ENCODE assay signal across 13 cellular contexts in genomic region chr19:35125270-35125717, GRCh38. TPM values are rescaled to one million over a fixed set of nuclear protein-coding genes. Genes with fewer than 3 reads are reported as not detected.
A peak's percentile ranks its signal among the peaks of the same experiment; 100 is the strongest.
DNase-seq lines count a peak whose midpoint lies in the region; ATAC-seq and TF ChIP-seq lines count a peak whose summit lies in the region.
"Had no signal": no experiment of that assay in that cellular context is flagged by ENCODE, and none has a peak within 500 bp of the region (broad histone marks: within the 10 kb centered on the region; RNA-seq: fewer than 3 reads in every experiment).

No MANE protein-coding gene starts in this region.

- H2AFZ ChIP-seq in SU-DHL-6 (ENCODE audit: low read depth, low read length, severe bottlenecking) (no peak overlapping the region), PC-3 (ENCODE audit: low read length) (no peak overlapping the region)

- H3K9ac ChIP-seq in SU-DHL-6 (ENCODE audit: low read length) (no peak overlapping the region), PC-3 (ENCODE audit: low read length) (no peak overlapping the region)

- H3K9me2 ChIP-seq in SU-DHL-6 (replicated peaks; ENCODE audit: insufficient read depth, low read length) (no peaks in the 10 kb centered on the region), PC-3 (replicated peaks; ENCODE audit: low read length) (no peaks in the 10 kb centered on the region)

- TF ChIP-seq CTCF in HEK293 (tag by site-specific recombination; IDR thresholded peaks at IDR 0.05) (no peak), SU-DHL-6 (IDR thresholded peaks at IDR 0.05; ENCODE audit: insufficient read depth, low read length, poor library complexity, severe bottlenecking) (no peak), stomach (IDR thresholded peaks at IDR 0.05) (no peak), PC-3 (conservative IDR thresholded peaks at IDR 0.05; ENCODE audit: low read depth, low read length) (no peak)

- DNase-seq in stomach = no peak
- DNase-seq in NOMO-1 treated with dmso at 0.1 percent for 144 hours (lab: John Stamatoyannopoulos, UW; ENCODE audit: unreplicated experiment) = no peak
- no peak for DNase-seq in PC-3
- DNase-seq: activated CD4-positive, alpha-beta T cell treated with anti-CD3 and anti-CD28 coated beads for 48 hours; H7; stimulated activated CD4-positive, alpha-beta T cell treated with anti-CD3 and anti-CD28 coated beads, Interleukin-1b, Interleukin-23, amount 100 ng/mL, for 48 hours; T-helper 1 cell had no signal

- TF ChIP-seq POLR2A in stomach (IDR thresholded peaks at IDR 0.05) = no peak

- no peak for TF ChIP-seq EP300 in stomach (IDR thresholded peaks at IDR 0.05)

- H3K4me3 ChIP-seq in HEK293 (ENCODE audit: low read depth, low read length) (no peak overlapping the region), SU-DHL-6 (ENCODE audit: insufficient read depth, low read length, poor library complexity, severe bottlenecking) (no peak overlapping the region), stomach (peak overlapping the region in 2 of 4 donors; percentile 48 to 50), PC-3 (ENCODE audit: low read length) (no peak overlapping the region)

- H3K36me3 ChIP-seq in HEK293 (ENCODE audit: control insufficient read depth in 2 of 2, insufficient read depth in 1 of 2, low read length in 2 of 2) (no peaks in the 10 kb centered on the region), SU-DHL-6 (ENCODE audit: low read length) (no peaks in the 10 kb centered on the region), stomach (peaks cover 0 to 17% (median 5%) of the 10 kb centered on the region in 4 donors), PC-3 (ENCODE audit: low read depth, low read length) (peaks cover 3% of the 10 kb centered on the region; the same call in 1 of the 2 replicates)

- ATAC-seq in GM21737 (IDR thresholded peaks at IDR 0.05; ENCODE audit: unreplicated experiment) (no peak), PC-3 (no peak), HG03108 (IDR thresholded peaks at IDR 0.05; ENCODE audit: unreplicated experiment) (no peak)

- H3F3A ChIP-seq in SU-DHL-6 (ENCODE audit: insufficient read depth) (no peaks in the 10 kb centered on the region), PC-3 (ENCODE audit: low read length, unreplicated experiment) (no peaks in the 10 kb centered on the region)

- peaks cover 10% of the 10 kb centered on the region for H3K4me1 ChIP-seq in HEK293 (ENCODE audit: control insufficient read depth, insufficient read depth, low read length)
- H3K4me1 ChIP-seq in stomach = peaks cover 38 to 69% (median 64%) of the 10 kb centered on the region in 4 donors
- H3K4me1 ChIP-seq in PC-3 (ENCODE audit: insufficient read depth, low read length) = peaks cover 39% of the 10 kb centered on the region

- H4K20me1 ChIP-seq in SU-DHL-6 (ENCODE audit: low read depth, low read length) (no peaks in the 10 kb centered on the region), PC-3 (ENCODE audit: low read length) (no peaks in the 10 kb centered on the region)

- POLR2A ChIA-PET in HEK293 (lab: Yijun Ruan, JAX) = interaction anchor here (1.2 to 1.3 kb wide), 3 partner anchors 27 to 74 kb away, joined by 3 to 5 read pairs (median 5); no protein-coding TSS in a partner anchor
- POLR2A ChIA-PET in PC-3 (lab: Charles Lee; ENCODE audit: unreplicated experiment) = no interaction called here

- 53 to 68% (median 62%) methylated on average over 7 to 19 of the region's 19 CpGs for WGBS in stomach, 5 donors

- H3K27me3 ChIP-seq in SU-DHL-6 (ENCODE audit: low read length) = no peaks in the 10 kb centered on the region
- H3K27me3 ChIP-seq in layer of hippocampus (ENCODE audit: control insufficient read depth, insufficient read depth, low read length) = no peaks in the 10 kb centered on the region
- H3K27me3 ChIP-seq in stomach = no peaks in the 10 kb centered on the region
- H3K27me3 ChIP-seq in PC-3 (ENCODE audit: low read length) = no peaks in the 10 kb centered on the region

- CTCF ChIA-PET in HEK293 (lab: Yijun Ruan, JAX) (interaction anchor here (1.0 to 4.8 kb wide), 7 partner anchors 10 to 81 kb away, joined by 4 to 67 read pairs (median 6); partner anchors contain the start of genes FXYD3, FXYD7 and LGI4), PC-3 (lab: Charles Lee) (no interaction called here)

- BruUV-seq in PC-3 (replicated peaks; lab: Mats Ljungman, UMichigan) = no TSS peak

- H3K27ac ChIP-seq in HEK293 (ENCODE audit: extremely low read depth, low read depth, low read length) = peak overlapping the region; percentile 7; the same call in 1 of the 2 replicates
- no peak overlapping the region for H3K27ac ChIP-seq in SU-DHL-6 (ENCODE audit: low read depth, low read length)
- peak overlapping the region; percentile 100 for H3K27ac ChIP-seq in layer of hippocampus (ENCODE audit: low read depth, low read length)
- H3K27ac ChIP-seq in stomach = peak overlapping the region; percentile 11 to 92 (median 88)
- no peak overlapping the region for H3K27ac ChIP-seq in PC-3 (ENCODE audit: low read length)

- H3K79me2 ChIP-seq in SU-DHL-6 (ENCODE audit: insufficient read depth, low read length) (no peaks in the 10 kb centered on the region), PC-3 (ENCODE audit: low read length) (no peaks in the 10 kb centered on the region)

- intact Hi-C loops in stomach (cut with DNase I; ENCODE audit: low total_unique reads) = no loop called here
- intact Hi-C loops in PC-3 (cut with micrococcal nuclease) = no loop called here

- H3K4me2 ChIP-seq in SU-DHL-6 (ENCODE audit: low read depth, low read length, poor library complexity, severe bottlenecking) (peak overlapping the region; percentile 78), PC-3 (ENCODE audit: low read length) (no peak overlapping the region)

- H3K9me3 ChIP-seq in HEK293 (ENCODE audit: control insufficient read depth, insufficient read depth, low read depth, low read length) = no peaks in the 10 kb centered on the region
- H3K9me3 ChIP-seq in SU-DHL-6 (ENCODE audit: insufficient read depth, low read length) = no peaks in the 10 kb centered on the region
- H3K9me3 ChIP-seq in stomach = no peaks in the 10 kb centered on the region
- no peaks in the 10 kb centered on the region for H3K9me3 ChIP-seq in PC-3 (ENCODE audit: low read length)

TF ChIP-seq in HEK293, 187 proteins besides CTCF, POLR2A, EP300 and RAD21:
- TF ChIP-seq ZNF704 (tag by site-specific recombination; IDR thresholded peaks at IDR 0.05) = no peak
- TF ChIP-seq, protein P1, sequence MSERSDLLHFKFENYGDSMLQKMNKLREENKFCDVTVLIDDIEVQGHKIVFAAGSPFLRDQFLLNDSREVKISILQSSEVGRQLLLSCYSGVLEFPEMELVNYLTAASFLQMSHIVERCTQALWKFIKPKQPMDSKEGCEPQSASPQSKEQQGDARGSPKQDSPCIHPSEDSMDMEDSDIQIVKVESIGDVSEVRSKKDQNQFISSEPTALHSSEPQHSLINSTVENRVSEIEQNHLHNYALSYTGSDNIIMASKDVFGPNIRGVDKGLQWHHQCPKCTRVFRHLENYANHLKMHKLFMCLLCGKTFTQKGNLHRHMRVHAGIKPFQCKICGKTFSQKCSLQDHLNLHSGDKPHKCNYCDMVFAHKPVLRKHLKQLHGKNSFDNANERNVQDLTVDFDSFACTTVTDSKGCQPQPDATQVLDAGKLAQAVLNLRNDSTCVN (tag by site-specific recombination; optimal IDR thresholded peaks at IDR 0.05) = no peak
- TF ChIP-seq ZNF18 (tag by site-specific recombination; IDR thresholded peaks at IDR 0.05) = no peak
- 0 out of 2 replicates have a peak, but pooled peaks have one; percentile 30 for TF ChIP-seq SCRT2 (tag by site-specific recombination; IDR thresholded peaks at IDR 0.05)
- 0 out of 2 replicates have a peak, but pooled peaks have one; percentile 18 for TF ChIP-seq ZNF433 (tag by site-specific recombination; IDR thresholded peaks at IDR 0.05; ENCODE audit: low read depth)
- no peak for TF ChIP-seq GLI4 (tag by site-specific recombination; IDR thresholded peaks at IDR 0.05)

RNA-seq across cellular contexts. Expression of gene LGI4, which starts 9.6 kb away (rescaled TPM):
- total RNA-seq in stomach (10 to 100 TPM in 3 of 5 donors, 1 to 10 TPM in 2; 3.1 to 40.0 (median 16.3) TPM), PC-3 (2014; rRNA removed) (0.22 TPM in 1 of 2 replicates, not detected in the other)
- 10 to 100 TPM in 2 of 3 donors, 1 to 10 TPM in 1; 4.4 to 18.6 (median 10.4) TPM for polyA plus RNA-seq in stomach
- total RNA-seq: lung microvascular endothelial cell had no signal

RNA-seq across cellular contexts. Expression of gene FXYD3, which starts 9.7 kb away (rescaled TPM):
- total RNA-seq in stomach (100 to 1,000 TPM in 4 of 5 donors, 10 to 100 TPM in 1; 84.8 to 704 (median 191) TPM), PC-3 (2014; rRNA removed) (48.7 and 61.6 TPM in 2 replicates)
- 100 to 1,000 TPM; 442 to 800 (median 537) TPM for polyA plus RNA-seq in stomach
- total RNA-seq: H7, lung microvascular endothelial cell had no signal

RNA-seq across cellular contexts. Expression of gene FXYD1, which starts 13.3 kb away (rescaled TPM):
- total RNA-seq in stomach = 100 to 1,000 TPM in 1 of 5 donors, 10 to 100 TPM in 2, 1 to 10 TPM in 1, not detected in 1; 7.5 to 193 (median 14.8) TPM
- polyA plus RNA-seq in stomach = 10 to 100 TPM; 24.0 to 67.4 (median 60.3) TPM
- not detected in 2 replicates for total RNA-seq in PC-3 (2014; rRNA removed)
- total RNA-seq: lung microvascular endothelial cell had no signal

RNA-seq across cellular contexts. Expression of gene FXYD7, which starts 17.8 kb away (rescaled TPM):
- 1 to 10 TPM in 1 of 5 donors, not detected in 4; 2.6 TPM for total RNA-seq in stomach
- under 1 TPM in 1 of 3 donors, not detected in 2; 0.55 TPM for polyA plus RNA-seq in stomach
- not detected in 2 replicates for total RNA-seq in PC-3 (2014; rRNA removed)
- total RNA-seq: lung microvascular endothelial cell had no signal

RNA-seq across cellular contexts. Expression of gene FXYD5, which starts 29.2 kb away (rescaled TPM):
- total RNA-seq in stomach (100 to 1,000 TPM in 1 of 5 donors, 10 to 100 TPM in 4; 10.3 to 118 (median 19.2) TPM), PC-3 (2014; rRNA removed) (114 and 123 TPM in 2 replicates)
- 10 to 100 TPM; 37.9 to 81.1 (median 55.0) TPM for polyA plus RNA-seq in stomach

Comparison
In these comparisons a context has a peak if more than half of its experiments do, and no peak if none do; other contexts are left out.
1. H3K27ac ChIP-seq: peak in HEK293 (single experiment), layer of hippocampus (single experiment) and stomach (5 of 5); none in SU-DHL-6 (single experiment) and PC-3 (single experiment).